Comparison of ENCODE assay signal across 9 cellular contexts in the genomic region with DNA sequence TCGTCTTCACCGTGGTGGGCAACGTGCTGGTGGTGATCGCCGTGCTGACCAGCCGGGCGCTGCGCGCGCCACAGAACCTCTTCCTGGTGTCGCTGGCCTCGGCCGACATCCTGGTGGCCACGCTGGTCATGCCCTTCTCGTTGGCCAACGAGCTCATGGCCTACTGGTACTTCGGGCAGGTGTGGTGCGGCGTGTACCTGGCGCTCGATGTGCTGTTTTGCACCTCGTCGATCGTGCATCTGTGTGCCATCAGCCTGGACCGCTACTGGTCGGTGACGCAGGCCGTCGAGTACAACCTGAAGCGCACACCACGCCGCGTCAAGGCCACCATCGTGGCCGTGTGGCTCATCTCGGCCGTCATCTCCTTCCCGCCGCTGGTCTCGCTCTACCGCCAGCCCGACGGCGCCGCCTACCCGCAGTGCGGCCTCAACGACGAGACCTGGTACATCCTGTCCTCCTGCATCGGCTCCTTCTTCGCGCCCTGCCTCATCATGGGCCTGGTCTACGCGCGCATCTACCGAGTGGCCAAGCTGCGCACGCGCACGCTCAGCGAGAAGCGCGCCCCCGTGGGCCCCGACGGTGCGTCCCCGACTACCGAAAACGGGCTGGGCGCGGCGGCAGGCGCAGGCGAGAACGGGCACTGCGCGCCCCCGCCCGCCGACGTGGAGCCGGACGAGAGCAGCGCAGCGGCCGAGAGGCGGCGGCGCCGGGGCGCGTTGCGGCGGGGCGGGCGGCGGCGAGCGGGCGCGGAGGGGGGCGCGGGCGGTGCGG. TPM values are rescaled to one million over a fixed set of nuclear protein-coding genes. Genes with fewer than 3 reads are reported as not detected.
A peak's percentile ranks its signal among the peaks of the same experiment; 100 is the strongest.
DNase-seq lines count a peak whose midpoint lies in the region; ATAC-seq and TF ChIP-seq lines count a peak whose summit lies in the region.
"Had no signal": no experiment of that assay in that cellular context is flagged by ENCODE, and none has a peak within 500 bp of the region (broad histone marks: within the 10 kb centered on the region; RNA-seq: fewer than 3 reads in every experiment).

No MANE protein-coding gene starts in this region.

- peak; percentile 73 for DNase-seq in COLO668 (lab: John Stamatoyannopoulos, UW; ENCODE audit: unreplicated experiment)
- peak; percentile 52 for DNase-seq in MG63
- DNase-seq in endodermal cell: peak; percentile 92
- DNase-seq in osteoblast (ENCODE audit: insufficient read length, low spot score, missing footprints): no peak
- no peak for DNase-seq in substantia nigra (lab: John Stamatoyannopoulos, UW)
- no peak for DNase-seq in hippocampal formation (lab: John Stamatoyannopoulos, UW)

- peak overlapping the region; percentile 31 for H3K4me3 ChIP-seq in MG63
- H3K4me3 ChIP-seq in endodermal cell (ENCODE audit: low read length): peak overlapping the region; percentile 69
- peak overlapping the region; percentile 33 for H3K4me3 ChIP-seq in osteoblast (ENCODE audit: insufficient read depth, low read length)

- no peak overlapping the region for H3K9ac ChIP-seq in endodermal cell (ENCODE audit: extremely low read depth, low read length, poor library complexity, severe bottlenecking)

- H3K9me3 ChIP-seq in MG63 (no peaks in the 10 kb centered on the region), endodermal cell (ENCODE audit: control insufficient read depth, low read length) (no peaks in the 10 kb centered on the region), osteoblast (ENCODE audit: low read depth, low read length) (no peaks in the 10 kb centered on the region)

- H2AFZ ChIP-seq in osteoblast (ENCODE audit: low read length): no peak overlapping the region

- H3K4me2 ChIP-seq in osteoblast (ENCODE audit: insufficient read depth, low read length): peak overlapping the region; percentile 32

- no peaks in the 10 kb centered on the region for H3K36me3 Mint-ChIP-seq in endodermal cell (ENCODE audit: low read depth)

- WGBS in endodermal cell (ENCODE audit: insufficient coverage in 1 of 2, insufficient read length in 1 of 2), 2 experiments: 14 to 19% methylated on average over 40 to 106 of the region's 106 CpGs

- H3K27me3 ChIP-seq in MG63 (no peaks in the 10 kb centered on the region), endodermal cell (ENCODE audit: control insufficient read depth, insufficient read depth, low read length, poor library complexity, severe bottlenecking) (peaks cover 10% of the 10 kb centered on the region), osteoblast (ENCODE audit: insufficient read depth, low read length) (peaks cover 37% of the 10 kb centered on the region)

- H3K36me3 ChIP-seq in MG63 (no peaks in the 10 kb centered on the region), endodermal cell (ENCODE audit: control insufficient read depth, insufficient read depth, low read length) (no peaks in the 10 kb centered on the region), osteoblast (ENCODE audit: insufficient read depth, low read length) (no peaks in the 10 kb centered on the region)

- peaks cover 2% of the 10 kb centered on the region for H3K9me3 Mint-ChIP-seq in endodermal cell

- no peak for ATAC-seq in GM21619 (IDR thresholded peaks at IDR 0.05; ENCODE audit: unreplicated experiment)
- no peak for ATAC-seq in HG03432 (IDR thresholded peaks at IDR 0.05; ENCODE audit: unreplicated experiment)

- H4K20me1 ChIP-seq in osteoblast (ENCODE audit: insufficient read depth, low read length): no peaks in the 10 kb centered on the region

- H3K79me2 ChIP-seq in osteoblast (ENCODE audit: insufficient read depth, low read length): no peaks in the 10 kb centered on the region

- H3K27ac Mint-ChIP-seq in endodermal cell: peak overlapping the region; percentile 79

- H3K4me1 ChIP-seq in endodermal cell (ENCODE audit: control insufficient read depth, insufficient read depth, low read length): peaks cover 16% of the 10 kb centered on the region
- H3K4me1 ChIP-seq in osteoblast (ENCODE audit: insufficient read depth, low read length): peaks cover 7% of the 10 kb centered on the region

- peaks cover 15% of the 10 kb centered on the region for H3K4me1 Mint-ChIP-seq in endodermal cell

- TF ChIP-seq CTCF in endodermal cell (conservative IDR thresholded peaks at IDR 0.05) (peak; percentile 42), osteoblast (IDR thresholded peaks at IDR 0.05; ENCODE audit: extremely low read depth, low read depth, low read length) (no peak)

- H3K4me3 Mint-ChIP-seq in endodermal cell: peak overlapping the region; percentile 74

- no peak overlapping the region for H3K27ac ChIP-seq in endodermal cell (ENCODE audit: low read depth, low read length)
- H3K27ac ChIP-seq in osteoblast (ENCODE audit: low read depth, low read length): no peak overlapping the region
- no peak overlapping the region for H3K27ac ChIP-seq in substantia nigra (ENCODE audit: low read depth, low read length, poor library complexity, severe bottlenecking)

- peaks cover 23% of the 10 kb centered on the region for H3K27me3 Mint-ChIP-seq in endodermal cell (ENCODE audit: insufficient read depth)

RNA-seq across cellular contexts. Expression of a gene that starts 0.8 kb away (rescaled TPM):
- 2.3 and 7.8 TPM in 2 replicates for total RNA-seq in MG63 (2014; rRNA removed; shearing (Covaris generic); ENCODE audit: low replicate concordance)
- total RNA-seq in endodermal cell (10 to 100 TPM; 16.0 to 17.3 TPM), osteoblast (1.1 and 1.5 TPM in 2 replicates)
- polyA plus RNA-seq in endodermal cell (2013, experiment 1 of 2): 6.2 TPM
- 6.1 TPM for polyA plus RNA-seq in endodermal cell (2013, experiment 2 of 2)
- total RNA-seq: epithelial cell of proximal tubule had no signal

Comparison
In these comparisons a context has a peak if more than half of its experiments do, and no peak if none do; other contexts are left out.
1. DNase-seq: peak in COLO668 (single experiment), MG63 (single experiment) and endodermal cell (single experiment); none in osteoblast (single experiment), substantia nigra (0 of 49) and hippocampal formation (0 of 2).
2. Peak in every context shown above with its lines, with median percentiles within 50 percentile points of each other: H3K4me3 ChIP-seq.